8 cellular contexts compared by ENCODE assay signal in genomic region chr21:43938751-43939442, GRCh38.
DNase-seq lines count a peak whose midpoint lies in the region; ATAC-seq and TF ChIP-seq lines count a peak whose summit lies in the region.

No MANE protein-coding gene starts in this region.

- intact Hi-C loops in activated CD4-positive, alpha-beta T cell treated with anti-CD3 and anti-CD28 coated beads, Interleukin-2, amount 10 ng/mL, durations not matched to agents 24 days and 14 days (cut with micrococcal nuclease) = loop anchor here (1.0 to 2.0 kb wide), 2 partner anchors 72 to 129 kb away; no protein-coding TSS in a partner anchor

- H3K36me3 Mint-ChIP-seq in activated CD4-positive, alpha-beta T cell treated with anti-CD3 and anti-CD28 coated beads, Interleukin-2, amount 10 ng/mL, durations not matched to agents 24 days and 14 days (ENCODE audit: low read depth) = peaks cover 18% of the 10 kb centered on the region

- no peaks in the 10 kb centered on the region for H3K9me3 Mint-ChIP-seq in activated CD4-positive, alpha-beta T cell treated with anti-CD3 and anti-CD28 coated beads, Interleukin-2, amount 10 ng/mL, durations not matched to agents 24 days and 14 days

- WGBS in lung, 2 donors = 19 to 25% methylated on average over 30 of the region's 30 CpGs

- peak; percentile 60 for ATAC-seq in HG02610 (IDR thresholded peaks at IDR 0.05; ENCODE audit: unreplicated experiment)
- peak; percentile 89 for ATAC-seq in lung (ENCODE audit: insufficient read depth, low FRiP score)

- peak; percentile 93 for TF ChIP-seq CTCF in lung (IDR thresholded peaks at IDR 0.05; ENCODE audit: control extremely low read depth, extremely low read depth)

- no peaks in the 10 kb centered on the region for H3K27me3 Mint-ChIP-seq in activated CD4-positive, alpha-beta T cell treated with anti-CD3 and anti-CD28 coated beads, Interleukin-2, amount 10 ng/mL, durations not matched to agents 24 days and 14 days

- H3K4me1 Mint-ChIP-seq in activated CD4-positive, alpha-beta T cell treated with anti-CD3 and anti-CD28 coated beads, Interleukin-2, amount 10 ng/mL, durations not matched to agents 24 days and 14 days = peaks cover 18% of the 10 kb centered on the region

- peaks cover 0 to 17% of the 10 kb centered on the region in 2 donors for H3K4me1 ChIP-seq in lung (ENCODE audit: control insufficient read depth in 2 of 2, insufficient read depth in 2 of 2, low read length in 2 of 2)

- no peaks in the 10 kb centered on the region for H3K27me3 ChIP-seq in lung (ENCODE audit: control insufficient read depth, insufficient read depth)

- peak overlapping the region; percentile 78 for H3K27ac Mint-ChIP-seq in activated CD4-positive, alpha-beta T cell treated with anti-CD3 and anti-CD28 coated beads, Interleukin-2, amount 10 ng/mL, durations not matched to agents 24 days and 14 days

- no peak overlapping the region for H3K4me3 ChIP-seq in lung

- no peaks in the 10 kb centered on the region for H3K9me3 ChIP-seq in lung (ENCODE audit: control insufficient read depth in 2 of 2, insufficient read depth in 1 of 2, low read length in 1 of 2)

- H3K4me3 Mint-ChIP-seq in activated CD4-positive, alpha-beta T cell treated with anti-CD3 and anti-CD28 coated beads, Interleukin-2, amount 10 ng/mL, durations not matched to agents 24 days and 14 days = peak overlapping the region; percentile 74

- H3K27ac ChIP-seq in lung (ENCODE audit: low read depth in 1 of 2, low read length in 1 of 2) = peak overlapping the region in 1 of 2 donors; percentile 34

- H3K36me3 ChIP-seq in lung (ENCODE audit: control insufficient read depth in 2 of 2, insufficient read depth in 2 of 2, low read length in 2 of 2) = peaks cover 0 to 13% of the 10 kb centered on the region in 2 donors

- peak; percentile 0 for DNase-seq in NCI-H1105 (lab: John Stamatoyannopoulos, UW)
- DNase-seq in NCI-H1105 treated with DMSO at 0.1 percent for 48 hours (lab: John Stamatoyannopoulos, UW) = no peak
- peak; percentile 59 for DNase-seq in NCI-H1092 (lab: John Stamatoyannopoulos, UW)
- peak; percentile 97 for DNase-seq in activated CD4-positive, alpha-beta T cell treated with anti-CD3 and anti-CD28 coated beads, Interleukin-2, amount 10 ng/mL, durations not matched to agents 24 days and 14 days
- peak; percentile 59 to 81 for DNase-seq in dermis microvascular lymphatic vessel endothelial cell (ENCODE audit: low read depth in 2 of 2)
- peak; percentile 78 for DNase-seq in lung (ENCODE audit: low spot score)
- DNase-seq in stimulated activated CD4-positive, alpha-beta T cell treated with anti-CD3 and anti-CD28 coated beads, TNF-alpha, amount 100 ng/mL, for 48 hours (ENCODE audit: low read depth in 3 of 3) = peak; percentile 81 to 86 (median 85)
